Comparison of ENCODE assay signal across 2 cellular contexts in the genomic region with DNA sequence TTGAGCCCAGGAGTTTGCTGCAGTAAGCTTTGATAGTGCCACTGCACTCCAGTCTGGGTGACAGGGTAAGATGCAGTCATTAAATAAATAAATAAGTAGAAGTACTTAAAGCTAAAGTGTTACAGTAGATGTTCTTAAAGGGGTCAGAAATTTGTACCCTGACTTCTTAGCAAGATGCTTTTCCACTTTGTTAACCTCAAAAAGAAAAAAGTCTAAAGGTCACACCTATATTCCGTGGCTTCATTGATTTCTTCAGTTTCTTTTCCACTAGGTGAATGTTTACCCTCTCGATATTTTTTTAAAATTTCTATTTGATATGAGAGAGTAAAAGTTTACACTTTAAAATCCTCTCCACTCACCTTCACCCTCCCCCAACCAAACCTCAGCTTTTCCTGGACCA.
TF ChIP-seq lines count a peak whose summit lies in the region.

No MANE protein-coding gene starts in this region.

TF ChIP-seq in HepG2, 621 proteins besides CTCF, POLR2A, EP300 and RAD21 (continues in another document):
- TF ChIP-seq, protein P1, sequence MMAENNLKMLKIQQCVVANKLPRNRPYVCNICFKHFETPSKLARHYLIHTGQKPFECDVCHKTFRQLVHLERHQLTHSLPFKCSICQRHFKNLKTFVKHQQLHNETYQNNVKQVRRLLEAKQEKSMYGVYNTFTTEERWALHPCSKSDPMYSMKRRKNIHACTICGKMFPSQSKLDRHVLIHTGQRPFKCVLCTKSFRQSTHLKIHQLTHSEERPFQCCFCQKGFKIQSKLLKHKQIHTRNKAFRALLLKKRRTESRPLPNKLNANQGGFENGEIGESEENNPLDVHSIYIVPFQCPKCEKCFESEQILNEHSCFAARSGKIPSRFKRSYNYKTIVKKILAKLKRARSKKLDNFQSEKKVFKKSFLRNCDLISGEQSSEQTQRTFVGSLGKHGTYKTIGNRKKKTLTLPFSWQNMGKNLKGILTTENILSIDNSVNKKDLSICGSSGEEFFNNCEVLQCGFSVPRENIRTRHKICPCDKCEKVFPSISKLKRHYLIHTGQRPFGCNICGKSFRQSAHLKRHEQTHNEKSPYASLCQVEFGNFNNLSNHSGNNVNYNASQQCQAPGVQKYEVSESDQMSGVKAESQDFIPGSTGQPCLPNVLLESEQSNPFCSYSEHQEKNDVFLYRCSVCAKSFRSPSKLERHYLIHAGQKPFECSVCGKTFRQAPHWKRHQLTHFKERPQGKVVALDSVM (CRISPR knock-in tag; IDR thresholded peaks at IDR 0.05), result peak; percentile 39; the same call in 1 of the 2 replicates
- TF ChIP-seq, protein P2, sequence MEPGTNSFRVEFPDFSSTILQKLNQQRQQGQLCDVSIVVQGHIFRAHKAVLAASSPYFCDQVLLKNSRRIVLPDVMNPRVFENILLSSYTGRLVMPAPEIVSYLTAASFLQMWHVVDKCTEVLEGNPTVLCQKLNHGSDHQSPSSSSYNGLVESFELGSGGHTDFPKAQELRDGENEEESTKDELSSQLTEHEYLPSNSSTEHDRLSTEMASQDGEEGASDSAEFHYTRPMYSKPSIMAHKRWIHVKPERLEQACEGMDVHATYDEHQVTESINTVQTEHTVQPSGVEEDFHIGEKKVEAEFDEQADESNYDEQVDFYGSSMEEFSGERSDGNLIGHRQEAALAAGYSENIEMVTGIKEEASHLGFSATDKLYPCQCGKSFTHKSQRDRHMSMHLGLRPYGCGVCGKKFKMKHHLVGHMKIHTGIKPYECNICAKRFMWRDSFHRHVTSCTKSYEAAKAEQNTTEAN (CRISPR knock-in tag; conservative IDR thresholded peaks at IDR 0.05), result no peak
- TF ChIP-seq ZNF143 (CRISPR knock-in tag; IDR thresholded peaks at IDR 0.05), result no peak
- no peak for TF ChIP-seq MXD4 (CRISPR knock-in tag; IDR thresholded peaks at IDR 0.05)
- 0 out of 2 replicates have a peak, but pooled peaks have one; percentile 16 for TF ChIP-seq KDM6A (CRISPR knock-in tag; IDR thresholded peaks at IDR 0.05; ENCODE audit: low read depth)
- TF ChIP-seq MAZ (IDR thresholded peaks at IDR 0.05; ENCODE audit: borderline replicate concordance, low read depth, low read length), result no peak
- no peak for TF ChIP-seq MAZ (CRISPR knock-in tag; IDR thresholded peaks at IDR 0.05; ENCODE audit: low read depth)
- 0 out of 2 replicates have a peak, but pooled peaks have one; percentile 66 for TF ChIP-seq ZSCAN30 (CRISPR knock-in tag; IDR thresholded peaks at IDR 0.05)
- no peak for TF ChIP-seq RBFOX2 (IDR thresholded peaks at IDR 0.05; ENCODE audit: low read depth, low read length)
- TF ChIP-seq, protein P3, sequence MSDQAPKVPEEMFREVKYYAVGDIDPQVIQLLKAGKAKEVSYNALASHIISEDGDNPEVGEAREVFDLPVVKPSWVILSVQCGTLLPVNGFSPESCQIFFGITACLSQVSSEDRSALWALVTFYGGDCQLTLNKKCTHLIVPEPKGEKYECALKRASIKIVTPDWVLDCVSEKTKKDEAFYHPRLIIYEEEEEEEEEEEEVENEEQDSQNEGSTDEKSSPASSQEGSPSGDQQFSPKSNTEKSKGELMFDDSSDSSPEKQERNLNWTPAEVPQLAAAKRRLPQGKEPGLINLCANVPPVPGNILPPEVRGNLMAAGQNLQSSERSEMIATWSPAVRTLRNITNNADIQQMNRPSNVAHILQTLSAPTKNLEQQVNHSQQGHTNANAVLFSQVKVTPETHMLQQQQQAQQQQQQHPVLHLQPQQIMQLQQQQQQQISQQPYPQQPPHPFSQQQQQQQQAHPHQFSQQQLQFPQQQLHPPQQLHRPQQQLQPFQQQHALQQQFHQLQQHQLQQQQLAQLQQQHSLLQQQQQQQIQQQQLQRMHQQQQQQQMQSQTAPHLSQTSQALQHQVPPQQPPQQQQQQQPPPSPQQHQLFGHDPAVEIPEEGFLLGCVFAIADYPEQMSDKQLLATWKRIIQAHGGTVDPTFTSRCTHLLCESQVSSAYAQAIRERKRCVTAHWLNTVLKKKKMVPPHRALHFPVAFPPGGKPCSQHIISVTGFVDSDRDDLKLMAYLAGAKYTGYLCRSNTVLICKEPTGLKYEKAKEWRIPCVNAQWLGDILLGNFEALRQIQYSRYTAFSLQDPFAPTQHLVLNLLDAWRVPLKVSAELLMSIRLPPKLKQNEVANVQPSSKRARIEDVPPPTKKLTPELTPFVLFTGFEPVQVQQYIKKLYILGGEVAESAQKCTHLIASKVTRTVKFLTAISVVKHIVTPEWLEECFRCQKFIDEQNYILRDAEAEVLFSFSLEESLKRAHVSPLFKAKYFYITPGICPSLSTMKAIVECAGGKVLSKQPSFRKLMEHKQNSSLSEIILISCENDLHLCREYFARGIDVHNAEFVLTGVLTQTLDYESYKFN (CRISPR knock-in tag; conservative IDR thresholded peaks at IDR 0.05), result peak; percentile 67
- no peak for TF ChIP-seq ZNF33B (CRISPR knock-in tag; IDR thresholded peaks at IDR 0.05)
- TF ChIP-seq, protein P4, sequence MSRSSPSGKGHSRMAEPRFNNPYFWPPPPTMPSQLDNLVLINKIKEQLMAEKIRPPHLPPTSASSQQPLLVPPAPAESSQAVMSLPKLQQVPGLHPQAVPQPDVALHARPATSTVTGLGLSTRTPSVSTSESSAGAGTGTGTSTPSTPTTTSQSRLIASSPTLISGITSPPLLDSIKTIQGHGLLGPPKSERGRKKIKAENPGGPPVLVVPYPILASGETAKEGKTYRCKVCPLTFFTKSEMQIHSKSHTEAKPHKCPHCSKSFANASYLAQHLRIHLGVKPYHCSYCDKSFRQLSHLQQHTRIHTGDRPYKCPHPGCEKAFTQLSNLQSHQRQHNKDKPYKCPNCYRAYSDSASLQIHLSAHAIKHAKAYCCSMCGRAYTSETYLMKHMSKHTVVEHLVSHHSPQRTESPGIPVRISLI (CRISPR knock-in tag; IDR thresholded peaks at IDR 0.05; ENCODE audit: borderline replicate concordance), result peak; percentile 38; the same call in 1 of the 2 replicates
- TF ChIP-seq SOX6 (IDR thresholded peaks at IDR 0.05), result no peak
- TF ChIP-seq SOX6 (CRISPR knock-in tag; IDR thresholded peaks at IDR 0.05), result peak; percentile 29; the same call in 1 of the 2 replicates
- no peak for TF ChIP-seq ZNF12 (CRISPR knock-in tag; IDR thresholded peaks at IDR 0.05)
- no peak for TF ChIP-seq ZNF326 (CRISPR knock-in tag; IDR thresholded peaks at IDR 0.05; ENCODE audit: borderline replicate concordance)
- TF ChIP-seq GATAD2A (CRISPR knock-in tag; IDR thresholded peaks at IDR 0.05), result peak; percentile 69
- TF ChIP-seq HNF4A (CRISPR knock-in tag; IDR thresholded peaks at IDR 0.05), result peak; percentile 44
- TF ChIP-seq ONECUT2 (CRISPR knock-in tag; IDR thresholded peaks at IDR 0.05), result peak; percentile 69; the same call in 1 of the 2 replicates
- TF ChIP-seq FOXA3 (CRISPR knock-in tag; IDR thresholded peaks at IDR 0.05), result peak; percentile 29; the same call in 1 of the 2 replicates
- TF ChIP-seq HNF4G (IDR thresholded peaks at IDR 0.05; ENCODE audit: borderline replicate concordance, low read depth, low read length), result peak; percentile 45; the same call in 1 of the 2 replicates
- no peak for TF ChIP-seq HNF4G (CRISPR knock-in tag; IDR thresholded peaks at IDR 0.05; ENCODE audit: borderline replicate concordance, low read depth)
- no peak for TF ChIP-seq ZNF383 (CRISPR knock-in tag; IDR thresholded peaks at IDR 0.05; ENCODE audit: borderline replicate concordance)

TF ChIP-seq in SK-N-SH treated with all-trans-retinoic acid at 6 μM for 48 hours, 23 proteins besides CTCF, POLR2A, EP300 and RAD21 (continued from another document):
- TF ChIP-seq ZC3H10 (CRISPR knock-in tag; IDR thresholded peaks at IDR 0.05) (no peak), ISL1 (CRISPR knock-in tag; IDR thresholded peaks at IDR 0.05) (no peak), BACH2 (CRISPR knock-in tag; IDR thresholded peaks at IDR 0.05; ENCODE audit: borderline replicate concordance) (no peak), ZFP3 (CRISPR knock-in tag; IDR thresholded peaks at IDR 0.05) (no peak), PPARA (CRISPR knock-in tag; IDR thresholded peaks at IDR 0.05; ENCODE audit: borderline replicate concordance) (no peak), ESRRG (CRISPR knock-in tag; IDR thresholded peaks at IDR 0.05) (no peak), ZNF70 (CRISPR knock-in tag; IDR thresholded peaks at IDR 0.05) (no peak), RARB (CRISPR knock-in tag; IDR thresholded peaks at IDR 0.05) (no peak), GLIS3 (CRISPR knock-in tag; IDR thresholded peaks at IDR 0.05) (no peak)
- TF ChIP-seq, protein P5, sequence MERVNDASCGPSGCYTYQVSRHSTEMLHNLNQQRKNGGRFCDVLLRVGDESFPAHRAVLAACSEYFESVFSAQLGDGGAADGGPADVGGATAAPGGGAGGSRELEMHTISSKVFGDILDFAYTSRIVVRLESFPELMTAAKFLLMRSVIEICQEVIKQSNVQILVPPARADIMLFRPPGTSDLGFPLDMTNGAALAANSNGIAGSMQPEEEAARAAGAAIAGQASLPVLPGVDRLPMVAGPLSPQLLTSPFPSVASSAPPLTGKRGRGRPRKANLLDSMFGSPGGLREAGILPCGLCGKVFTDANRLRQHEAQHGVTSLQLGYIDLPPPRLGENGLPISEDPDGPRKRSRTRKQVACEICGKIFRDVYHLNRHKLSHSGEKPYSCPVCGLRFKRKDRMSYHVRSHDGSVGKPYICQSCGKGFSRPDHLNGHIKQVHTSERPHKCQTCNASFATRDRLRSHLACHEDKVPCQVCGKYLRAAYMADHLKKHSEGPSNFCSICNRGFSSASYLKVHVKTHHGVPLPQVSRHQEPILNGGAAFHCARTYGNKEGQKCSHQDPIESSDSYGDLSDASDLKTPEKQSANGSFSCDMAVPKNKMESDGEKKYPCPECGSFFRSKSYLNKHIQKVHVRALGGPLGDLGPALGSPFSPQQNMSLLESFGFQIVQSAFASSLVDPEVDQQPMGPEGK (CRISPR knock-in tag; IDR thresholded peaks at IDR 0.05; ENCODE audit: borderline replicate concordance), result no peak
